35 cellular contexts compared by ENCODE assay signal in the genomic region with DNA sequence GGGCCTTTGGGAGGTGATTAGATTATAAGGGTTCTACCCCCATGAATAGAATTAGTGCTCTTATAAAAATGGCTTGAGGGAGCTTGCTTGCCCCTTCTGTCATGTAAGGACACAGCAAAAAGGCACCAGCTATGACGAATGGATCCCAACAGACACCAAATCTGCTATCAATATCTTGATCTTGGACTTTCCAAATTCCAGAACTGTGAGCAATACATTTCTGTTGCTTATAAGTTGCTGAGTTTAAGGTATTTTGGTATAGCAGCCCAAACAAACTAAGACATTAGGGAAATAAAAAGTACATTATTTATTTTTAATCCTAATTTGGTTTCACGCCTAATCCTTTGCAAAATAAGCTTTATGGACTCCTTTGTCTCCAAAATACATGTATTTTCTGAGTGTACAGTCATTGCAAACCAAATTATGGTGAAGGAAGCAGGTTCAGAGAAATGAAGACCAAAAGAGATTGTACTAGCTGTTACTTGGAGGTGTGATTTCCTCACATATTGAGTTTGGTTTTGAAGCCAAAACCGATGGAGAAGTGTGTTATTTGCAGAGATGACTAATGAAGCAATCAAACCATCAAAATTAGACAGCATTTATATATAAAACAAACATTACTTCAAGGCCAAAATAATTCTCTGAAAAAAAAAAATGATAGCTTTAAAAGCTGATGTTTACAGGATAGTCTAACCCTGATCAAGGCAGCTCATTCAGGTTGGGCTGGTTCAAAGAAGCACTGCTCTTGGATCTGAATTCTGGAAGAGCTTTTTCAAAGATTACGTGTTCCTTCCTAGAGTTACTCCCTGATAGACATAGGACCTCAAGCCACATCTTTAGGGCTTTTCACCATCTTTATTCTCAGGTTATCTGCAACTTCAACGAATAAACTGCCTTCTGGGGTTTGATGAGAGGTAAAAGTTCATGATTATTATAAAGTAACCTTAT.
DNase-seq lines count a peak whose midpoint lies in the region; ATAC-seq, FAIRE-seq and TF ChIP-seq lines count a peak whose summit lies in the region.
"Had no signal": no experiment of that assay in that cellular context is flagged by ENCODE, and none has a peak within 500 bp of the region (broad histone marks: within the 10 kb centered on the region; RNA-seq: fewer than 3 reads in every experiment).

No MANE protein-coding gene starts in this region.

- H3K4me3 ChIP-seq in SK-N-SH (ENCODE audit: low read depth in 2 of 2, low read length in 1 of 2) (no peak overlapping the region), endothelial cell of umbilical vein (replicated peaks in 1 of 3; ENCODE audit: insufficient read depth in 1 of 3, low read depth in 1 of 3, low read length in 3 of 3) (no peak overlapping the region)
- H3K4me3 ChIP-seq: cardiac muscle cell, coronary artery, heart right ventricle, pancreas, skin epidermis, uterus had no signal

- H3K79me2 ChIP-seq in SK-N-SH (ENCODE audit: insufficient read depth) = no peaks in the 10 kb centered on the region; the same call in 1 of the 2 replicates
- peaks cover 9% of the 10 kb centered on the region for H3K79me2 ChIP-seq in endothelial cell of umbilical vein (ENCODE audit: control insufficient read depth, insufficient read depth, low read length)

- TF ChIP-seq EP300 in SK-N-SH (IDR thresholded peaks at IDR 0.05; ENCODE audit: borderline replicate concordance in 1 of 2, low read depth in 1 of 2, low read length in 1 of 2) = peak in 1 of 2 experiments; percentile 77; a peak in 2 of 4 replicates

- 56% methylated on average over 5 of the region's 5 CpGs for WGBS in SK-N-SH (ENCODE audit: low lambda C conversion rate)

- no peaks in the 10 kb centered on the region for H3K9me2 ChIP-seq in SK-N-SH

- H2AFZ ChIP-seq in SK-N-SH (ENCODE audit: low read depth) (0 out of 2 replicates have a peak overlapping the region, but pooled peaks have one; percentile 9), endothelial cell of umbilical vein (ENCODE audit: low read depth, low read length) (no peak overlapping the region)

- H3K9me3 Mint-ChIP-seq in natural killer cell treated with Interleukin-12 subunit alpha and Interleukin-12 subunit beta and Interleukin-15 and Interleukin-18, amount 100 ng/mL, for 72 hours = no peaks in the 10 kb centered on the region
- H3K9me3 Mint-ChIP-seq: activated CD8-positive, alpha-beta T cell treated with anti-CD3 and anti-CD28 coated beads for 36 hours; activated naive CD4-positive, alpha-beta T cell treated with anti-CD3 and anti-CD28 coated beads, Interleukin-2, amount 50 U/mL, for 24 hours; activated T-helper 2 cell treated with anti-CD3 and anti-CD28 coated beads, Interferon-gamma antibody, Interleukin-2, Interleukin-4, amounts not matched to agents 10 μg/mL and 5 μg/mL and 100 μg/mL, durations not matched to agents 14 hours and 24 hours and 36 hours; CD4-positive, alpha-beta T cell had no signal

- peak overlapping the region; percentile 44 to 73; a peak in 3 of 4 replicates for H3K27ac ChIP-seq in SK-N-SH (ENCODE audit: low read depth in 2 of 2, low read length in 1 of 2)
- peak overlapping the region; percentile 97 for H3K27ac ChIP-seq in endothelial cell of umbilical vein (ENCODE audit: insufficient read depth, low read depth, low read length)
- no peak overlapping the region for H3K27ac ChIP-seq in substantia nigra (ENCODE audit: low read depth, low read length, poor library complexity, severe bottlenecking)
- H3K27ac ChIP-seq: cardiac muscle cell, coronary artery, heart right ventricle, pancreas, uterus, VCaP had no signal

- no peak for FAIRE-seq in endothelial cell of umbilical vein (lab: Jason Lieb, UNC)
- FAIRE-seq: D721Med, GM18507, HTR-8/SVneo, pancreas, RCC 7860 had no signal

- H3K4me2 ChIP-seq in SK-N-SH = peak overlapping the region; percentile 37; the same call in 1 of the 2 replicates
- H3K4me2 ChIP-seq in endothelial cell of umbilical vein (ENCODE audit: insufficient read depth, low read length) = peak overlapping the region; percentile 19

- no peaks in the 10 kb centered on the region for H3K36me3 Mint-ChIP-seq in natural killer cell treated with Interleukin-12 subunit alpha and Interleukin-12 subunit beta and Interleukin-15 and Interleukin-18, amount 100 ng/mL, for 72 hours
- H3K36me3 Mint-ChIP-seq: activated naive CD4-positive, alpha-beta T cell treated with anti-CD3 and anti-CD28 coated beads, Interleukin-2, amount 50 U/mL, for 24 hours had no signal

- dilution Hi-C loops in endothelial cell of umbilical vein (cut with MboI; ENCODE audit: extremely low pct_ligation_motif_present, low sequenced_read_pairs) = no loop called here

- CTCF ChIA-PET in SK-N-SH (lab: Yijun Ruan, JAX) (interaction anchor here (1.0 to 2.6 kb wide), 6 partner anchors 22 to 343 kb away, joined by 3 to 20 read pairs (median 3); a partner anchor contains a TSS), endothelial cell of umbilical vein (lab: Charles Lee) (interaction anchor here (0.9 to 5.9 kb wide), 8 partner anchors 9 to 107 kb away, joined by 3 to 43 read pairs (median 4); a partner anchor contains a TSS), GM10248 (lab: Yijun Ruan, JAX) (interaction anchor here (1.0 to 3.8 kb wide), 9 partner anchors 8 to 105 kb away, joined by 3 to 26 read pairs (median 3); a partner anchor contains a TSS)

- H3K27me3 ChIP-seq in SK-N-SH (ENCODE audit: insufficient read depth) = no peaks in the 10 kb centered on the region
- H3K27me3 ChIP-seq in endothelial cell of umbilical vein (ENCODE audit: control insufficient read depth in 2 of 2, insufficient read depth in 2 of 2, low read length in 2 of 2) = no peaks in the 10 kb centered on the region
- H3K27me3 ChIP-seq: cardiac muscle cell, heart right ventricle, pancreas, uterus had no signal

- H3K9me3 ChIP-seq in SK-N-SH = no peaks in the 10 kb centered on the region
- no peaks in the 10 kb centered on the region for H3K9me3 ChIP-seq in endothelial cell of umbilical vein (replicated peaks; ENCODE audit: control insufficient read depth, insufficient read depth, low read length)
- H3K9me3 ChIP-seq: heart right ventricle, pancreas, uterus had no signal

- H3F3A ChIP-seq in SK-N-SH (replicated peaks; ENCODE audit: insufficient read depth) = peaks cover 21% of the 10 kb centered on the region

- POLR2A ChIA-PET in SK-N-SH (lab: Yijun Ruan, JAX) (no interaction called here), endothelial cell of umbilical vein (lab: Charles Lee) (interaction anchor here (0.6 kb wide), 1 partner anchor 70 kb away, joined by 3 read pairs; no protein-coding TSS in a partner anchor), GM10248 (lab: Yijun Ruan, JAX) (interaction anchor here (0.6 kb wide), 1 partner anchor 43 kb away, joined by 3 read pairs; no protein-coding TSS in a partner anchor)

- TF ChIP-seq CTCF in SK-N-SH (IDR thresholded peaks at IDR 0.05) (no peak), endothelial cell of umbilical vein (IDR thresholded peaks at IDR 0.05; ENCODE audit: extremely low read depth in 1 of 2, insufficient read depth in 1 of 2, low read depth in 1 of 2, low read length in 2 of 2) (no peak), GM10248 (IDR thresholded peaks at IDR 0.05; ENCODE audit: control extremely low read depth, extremely low read depth, low read depth, missing control alignments) (no peak)

- H3K36me3 ChIP-seq in SK-N-SH (replicated peaks in 1 of 2; ENCODE audit: control insufficient read depth in 1 of 2, insufficient read depth in 2 of 2, low read length in 1 of 2) = no peaks in the 10 kb centered on the region
- no peaks in the 10 kb centered on the region for H3K36me3 ChIP-seq in endothelial cell of umbilical vein (ENCODE audit: control insufficient read depth in 2 of 2, extremely low read depth in 1 of 2, insufficient read depth in 2 of 2, low read length in 2 of 2)
- H3K36me3 ChIP-seq: cardiac muscle cell, heart right ventricle, pancreas, uterus had no signal

- H4K20me1 ChIP-seq in SK-N-SH (ENCODE audit: insufficient read depth) = no peaks in the 10 kb centered on the region
- no peaks in the 10 kb centered on the region for H4K20me1 ChIP-seq in endothelial cell of umbilical vein (replicated peaks; ENCODE audit: control insufficient read depth, extremely low read depth, insufficient read depth, low read length)

- H3K4me1 ChIP-seq in SK-N-SH (ENCODE audit: control insufficient read depth in 1 of 2, insufficient read depth in 2 of 2, low read depth in 1 of 2, low read length in 1 of 2) = peaks cover 0 to 36% of the 10 kb centered on the region in 2 experiments; a peak in 3 of 4 replicates
- peaks cover 75% of the 10 kb centered on the region for H3K4me1 ChIP-seq in endothelial cell of umbilical vein (ENCODE audit: control insufficient read depth, extremely low read depth, insufficient read depth, low read length)
- H3K4me1 ChIP-seq: pancreas, uterus had no signal

- H3K4me3 Mint-ChIP-seq in natural killer cell treated with Interleukin-12 subunit alpha and Interleukin-12 subunit beta and Interleukin-15 and Interleukin-18, amount 100 ng/mL, for 72 hours = peak overlapping the region; percentile 51
- H3K4me3 Mint-ChIP-seq: activated CD4-positive, alpha-beta T cell treated with anti-CD3 and anti-CD28 coated beads for 36 hours; activated CD8-positive, alpha-beta T cell treated with anti-CD3 and anti-CD28 coated beads for 36 hours; activated naive CD4-positive, alpha-beta T cell treated with anti-CD3 and anti-CD28 coated beads, Interleukin-2, amount 50 U/mL, for 24 hours; CD4-positive, alpha-beta T cell had no signal

- H3K27me3 Mint-ChIP-seq in natural killer cell treated with Interleukin-12 subunit alpha and Interleukin-12 subunit beta and Interleukin-15 and Interleukin-18, amount 100 ng/mL, for 72 hours = peaks cover 0 to 3% of the 10 kb centered on the region in 2 donors
- H3K27me3 Mint-ChIP-seq: activated CD4-positive, alpha-beta T cell treated with anti-CD3 and anti-CD28 coated beads for 36 hours; CD4-positive, alpha-beta T cell had no signal

- H3K9ac ChIP-seq in SK-N-SH = no peak overlapping the region
- H3K9ac ChIP-seq in endothelial cell of umbilical vein (replicated peaks; ENCODE audit: extremely low read depth, insufficient read depth, low read length) = no peak overlapping the region

- H3K9me1 ChIP-seq in endothelial cell of umbilical vein (replicated peaks; ENCODE audit: control insufficient read depth, extremely low read depth, insufficient read depth, low read length) = no peaks in the 10 kb centered on the region

- no peak for TF ChIP-seq RAD21 in SK-N-SH (IDR thresholded peaks at IDR 0.05; ENCODE audit: low read length)

- DNase-seq in EL = peak; percentile 75
- DNase-seq in SK-N-SH = no peak
- peak; percentile 20 for DNase-seq in endothelial cell of umbilical vein (ENCODE audit: low read depth, low spot score)
- no peak for DNase-seq in natural killer cell treated with Interleukin-12 subunit alpha and Interleukin-12 subunit beta and Interleukin-15 and Interleukin-18, amount 100 ng/mL, for 72 hours (ENCODE audit: low spot score)
- DNase-seq in stimulated activated CD4-positive, alpha-beta T cell treated with anti-CD3 and anti-CD28 coated beads, Interleukin-2, amount 100 ng/mL, for 24 hours = no peak
- DNase-seq in GM10248 (ENCODE audit: extremely low spot score) = no peak
- DNase-seq in substantia nigra (lab: John Stamatoyannopoulos, UW) = no peak
- DNase-seq in activated gamma-delta T cell treated with Interleukin-2 at 50 U/mL for 16 hours = no peak
- DNase-seq: activated CD4-positive, alpha-beta T cell treated with anti-CD3 and anti-CD28 coated beads for 36 hours; activated CD8-positive, alpha-beta T cell treated with anti-CD3 and anti-CD28 coated beads for 36 hours; amygdala; CD4-positive, alpha-beta T cell; effector memory CD4-positive, alpha-beta T cell; foreskin melanocyte; heart right ventricle; KBM-7; MM.1S; NCI-H1105 treated with DMSO at 0.1 percent for 48 hours; NCI-H187 treated with DMSO at 0.1 percent for 48 hours; NCI-H526; pancreas; stimulated activated naive CD4-positive, alpha-beta T cell treated with Interleukin-2 at 50 U/mL for 16 hours; T-helper 9 cell; uterus had no signal

- H3K27ac Mint-ChIP-seq in natural killer cell treated with Interleukin-12 subunit alpha and Interleukin-12 subunit beta and Interleukin-15 and Interleukin-18, amount 100 ng/mL, for 72 hours = peak overlapping the region; percentile 83 to 84
- H3K27ac Mint-ChIP-seq: activated CD4-positive, alpha-beta T cell treated with anti-CD3 and anti-CD28 coated beads for 36 hours; activated CD8-positive, alpha-beta T cell treated with anti-CD3 and anti-CD28 coated beads for 36 hours; activated naive CD4-positive, alpha-beta T cell treated with anti-CD3 and anti-CD28 coated beads, Interleukin-2, amount 50 U/mL, for 24 hours; activated T-helper 2 cell treated with anti-CD3 and anti-CD28 coated beads, Interferon-gamma antibody, Interleukin-2, Interleukin-4, amounts not matched to agents 10 μg/mL and 5 μg/mL and 100 μg/mL, durations not matched to agents 14 hours and 24 hours and 36 hours; CD4-positive, alpha-beta T cell had no signal

- intact Hi-C loops in endothelial cell of umbilical vein (cut with micrococcal nuclease) = no loop called here

- BruUV-seq in endothelial cell of umbilical vein (replicated peaks; lab: Mats Ljungman, UMichigan) = no TSS peak

- peaks cover 26 to 30% of the 10 kb centered on the region in 2 donors for H3K4me1 Mint-ChIP-seq in natural killer cell treated with Interleukin-12 subunit alpha and Interleukin-12 subunit beta and Interleukin-15 and Interleukin-18, amount 100 ng/mL, for 72 hours (ENCODE audit: low read depth in 2 of 2)
- H3K4me1 Mint-ChIP-seq: activated naive CD4-positive, alpha-beta T cell treated with anti-CD3 and anti-CD28 coated beads, Interleukin-2, amount 50 U/mL, for 24 hours had no signal

- ATAC-seq in natural killer cell treated with Interleukin-12 subunit alpha and Interleukin-12 subunit beta and Interleukin-15 and Interleukin-18, amount 100 ng/mL, for 72 hours = peak; percentile 86 to 88
- ATAC-seq: activated CD4-positive, alpha-beta T cell treated with anti-CD3 and anti-CD28 coated beads for 36 hours; activated CD8-positive, alpha-beta T cell treated with anti-CD3 and anti-CD28 coated beads for 36 hours; esophagus mucosa; heart right ventricle; pancreas had no signal

- no peak for TF ChIP-seq POLR2A in endothelial cell of umbilical vein (IDR thresholded peaks at IDR 0.05; ENCODE audit: low read depth, low read length)

Comparison
In these comparisons a context has a peak if more than half of its experiments do, and no peak if none do; other contexts are left out.
1. DNase-seq: peak in EL (single experiment) and endothelial cell of umbilical vein (single experiment); none in SK-N-SH (single experiment), natural killer cell treated with Interleukin-12 subunit alpha and Interleukin-12 subunit beta and Interleukin-15 and Interleukin-18, amount 100 ng/mL, for 72 hours (single experiment), stimulated activated CD4-positive, alpha-beta T cell treated with anti-CD3 and anti-CD28 coated beads, Interleukin-2, amount 100 ng/mL, for 24 hours (0 of 2), GM10248 (single experiment), substantia nigra (0 of 49) and activated gamma-delta T cell treated with Interleukin-2 at 50 U/mL for 16 hours (single experiment).